9 cellular contexts compared by ENCODE assay signal in the genomic region with DNA sequence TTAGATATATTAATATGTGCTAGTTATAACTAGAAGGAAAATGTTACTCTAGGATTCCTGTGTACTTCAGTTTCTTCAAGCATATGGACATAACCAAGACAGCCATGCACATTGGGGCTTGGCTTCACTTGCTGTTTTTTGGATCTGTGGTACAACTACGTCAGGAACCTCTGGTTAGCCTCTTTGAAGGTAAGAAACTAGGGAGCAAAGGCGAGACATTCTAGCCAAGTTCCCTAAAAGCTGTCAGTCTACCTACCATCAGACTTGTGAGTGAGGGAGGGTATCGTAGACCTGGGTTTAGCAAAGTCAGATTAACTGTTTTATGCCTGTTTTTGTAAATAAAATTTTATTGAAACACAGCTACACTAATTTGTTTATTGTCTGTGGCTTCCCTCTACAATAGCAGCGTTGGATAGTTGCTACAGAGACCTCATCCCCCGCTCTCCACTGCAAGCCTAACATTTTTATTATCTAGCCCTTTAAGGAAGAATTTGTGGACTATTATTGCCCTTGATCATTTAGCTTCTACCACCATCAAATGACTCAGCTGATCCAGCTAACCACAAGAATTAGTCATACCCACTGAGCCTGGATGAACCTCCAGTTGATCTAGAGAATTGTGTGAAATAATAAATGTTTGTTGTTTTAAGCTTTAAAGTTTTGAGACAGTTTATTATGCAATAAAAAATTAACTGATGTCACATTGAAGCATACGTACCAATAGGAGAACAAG. TPM values are rescaled to one million over a fixed set of nuclear protein-coding genes. Genes with fewer than 3 reads are reported as not detected.
A peak's percentile ranks its signal among the peaks of the same experiment; 100 is the strongest.
DNase-seq lines count a peak whose midpoint lies in the region; ATAC-seq lines count a peak whose summit lies in the region.
"Had no signal": no experiment of that assay in that cellular context is flagged by ENCODE, and none has a peak within 500 bp of the region (broad histone marks: within the 10 kb centered on the region; RNA-seq: fewer than 3 reads in every experiment).

No MANE protein-coding gene starts in this region.

- no peaks in the 10 kb centered on the region for H3K36me3 ChIP-seq in skeletal muscle satellite cell (ENCODE audit: insufficient read depth, low read length)

- no peak overlapping the region for H3K27ac Mint-ChIP-seq in activated CD4-positive, alpha-beta memory T cell treated with anti-CD3 and anti-CD28 coated beads, Interleukin-2, amount 10 ng/mL, durations not matched to agents 7 days and 5 days
- H3K27ac Mint-ChIP-seq in activated CD4-positive, alpha-beta memory T cell treated with anti-CD3 and anti-CD28 coated beads for 36 hours, result no peak overlapping the region
- H3K27ac Mint-ChIP-seq: CD8-positive, alpha-beta memory T cell had no signal

- H3K9me3 Mint-ChIP-seq in activated CD4-positive, alpha-beta memory T cell treated with anti-CD3 and anti-CD28 coated beads, Interleukin-2, amount 10 ng/mL, durations not matched to agents 7 days and 5 days, result no peaks in the 10 kb centered on the region
- no peaks in the 10 kb centered on the region for H3K9me3 Mint-ChIP-seq in activated CD4-positive, alpha-beta memory T cell treated with anti-CD3 and anti-CD28 coated beads for 36 hours

- peaks cover 31% of the 10 kb centered on the region for H3K4me1 ChIP-seq in skeletal muscle satellite cell (ENCODE audit: control insufficient read depth, insufficient read depth, low read length)

- no peak overlapping the region for H3K4me3 Mint-ChIP-seq in activated CD4-positive, alpha-beta memory T cell treated with anti-CD3 and anti-CD28 coated beads, Interleukin-2, amount 10 ng/mL, durations not matched to agents 7 days and 5 days
- H3K4me3 Mint-ChIP-seq in activated CD4-positive, alpha-beta memory T cell treated with anti-CD3 and anti-CD28 coated beads for 36 hours, result no peak overlapping the region
- H3K4me3 Mint-ChIP-seq: CD8-positive, alpha-beta memory T cell had no signal

- no peaks in the 10 kb centered on the region for H3K27me3 Mint-ChIP-seq in activated CD4-positive, alpha-beta memory T cell treated with anti-CD3 and anti-CD28 coated beads, Interleukin-2, amount 10 ng/mL, durations not matched to agents 7 days and 5 days
- no peaks in the 10 kb centered on the region for H3K27me3 Mint-ChIP-seq in activated CD4-positive, alpha-beta memory T cell treated with anti-CD3 and anti-CD28 coated beads for 36 hours
- H3K27me3 Mint-ChIP-seq: CD8-positive, alpha-beta memory T cell had no signal

- H3K9ac ChIP-seq in skeletal muscle satellite cell (ENCODE audit: low read depth, low read length), result no peak overlapping the region

- H3K9me3 ChIP-seq in skeletal muscle satellite cell (replicated peaks; ENCODE audit: low read length), result no peaks in the 10 kb centered on the region

- no peak for ATAC-seq in HG02884 (IDR thresholded peaks at IDR 0.05; ENCODE audit: unreplicated experiment)

- H3K27me3 ChIP-seq in skeletal muscle satellite cell (ENCODE audit: control insufficient read depth, insufficient read depth, low read length), result peaks cover 5% of the 10 kb centered on the region

- POLR2A ChIA-PET in activated CD4-positive, alpha-beta memory T cell treated with anti-CD3 and anti-CD28 coated beads, Interleukin-2, amount 10 ng/mL, durations not matched to agents 7 days and 5 days (lab: Charles Lee), result interaction anchor here (1.3 kb wide), 1 partner anchor 57 kb away, joined by 3 read pairs; no protein-coding TSS in a partner anchor
- POLR2A ChIA-PET in activated CD4-positive, alpha-beta memory T cell treated with anti-CD3 and anti-CD28 coated beads for 36 hours (lab: Charles Lee), result no interaction called here

- CTCF ChIA-PET in activated CD4-positive, alpha-beta memory T cell treated with anti-CD3 and anti-CD28 coated beads, Interleukin-2, amount 10 ng/mL, durations not matched to agents 7 days and 5 days (lab: Charles Lee), result interaction anchor here (0.5 to 0.6 kb wide), 2 partner anchors 12 kb away, joined by 3 to 4 read pairs; no protein-coding TSS in a partner anchor
- CTCF ChIA-PET in activated CD4-positive, alpha-beta memory T cell treated with anti-CD3 and anti-CD28 coated beads for 36 hours (lab: Charles Lee), result no interaction called here

- DNase-seq in activated CD4-positive, alpha-beta memory T cell treated with anti-CD3 and anti-CD28 coated beads, Interleukin-2, amount 10 ng/mL, durations not matched to agents 7 days and 5 days, result peak; percentile 17
- no peak for DNase-seq in activated CD4-positive, alpha-beta memory T cell treated with anti-CD3 and anti-CD28 coated beads for 36 hours
- peak; percentile 90 for DNase-seq in NOMO-1 treated with dmso at 0.1 percent for 144 hours (lab: John Stamatoyannopoulos, UW; ENCODE audit: unreplicated experiment)
- DNase-seq in dermis blood vessel endothelial cell, result peak; percentile 76
- DNase-seq in NCI-H187 treated with DMSO at 0.1 percent for 48 hours (lab: John Stamatoyannopoulos, UW), result no peak
- no peak for DNase-seq in NCI-H1105 treated with DMSO at 0.1 percent for 48 hours (lab: John Stamatoyannopoulos, UW)
- DNase-seq: CD8-positive, alpha-beta memory T cell had no signal

- no peak overlapping the region for H3K4me3 ChIP-seq in skeletal muscle satellite cell (ENCODE audit: low read length)

- peaks cover 8% of the 10 kb centered on the region for H3K4me1 Mint-ChIP-seq in activated CD4-positive, alpha-beta memory T cell treated with anti-CD3 and anti-CD28 coated beads, Interleukin-2, amount 10 ng/mL, durations not matched to agents 7 days and 5 days
- peaks cover 6% of the 10 kb centered on the region for H3K4me1 Mint-ChIP-seq in activated CD4-positive, alpha-beta memory T cell treated with anti-CD3 and anti-CD28 coated beads for 36 hours (ENCODE audit: low read depth)

- intact Hi-C loops in activated CD4-positive, alpha-beta memory T cell treated with anti-CD3 and anti-CD28 coated beads for 36 hours (cut with micrococcal nuclease), result no loop called here

- peak overlapping the region; percentile 37 for H3K4me2 ChIP-seq in skeletal muscle satellite cell (ENCODE audit: low read length)

- H3K36me3 Mint-ChIP-seq in activated CD4-positive, alpha-beta memory T cell treated with anti-CD3 and anti-CD28 coated beads, Interleukin-2, amount 10 ng/mL, durations not matched to agents 7 days and 5 days (ENCODE audit: low read depth), result no peaks in the 10 kb centered on the region
- peaks cover 37% of the 10 kb centered on the region for H3K36me3 Mint-ChIP-seq in activated CD4-positive, alpha-beta memory T cell treated with anti-CD3 and anti-CD28 coated beads for 36 hours

RNA-seq across cellular contexts. Expression of a gene that starts 58.0 kb away (rescaled TPM):
- 10 to 100 TPM; 37.4 to 38.8 TPM for total RNA-seq in activated CD4-positive, alpha-beta memory T cell treated with anti-CD3 and anti-CD28 coated beads, Interleukin-2, amount 10 ng/mL, durations not matched to agents 7 days and 5 days
- total RNA-seq in activated CD4-positive, alpha-beta memory T cell treated with anti-CD3 and anti-CD28 coated beads for 36 hours, result 10 to 100 TPM; 39.4 to 43.8 TPM
- 35.7 and 47.4 TPM in 2 replicates for total RNA-seq in dermis blood vessel endothelial cell
- 42.1 and 42.4 TPM in 2 replicates for total RNA-seq in skeletal muscle satellite cell (2012; rRNA removed)

Comparison
In these comparisons a context has a peak if more than half of its experiments do, and no peak if none do; other contexts are left out.
1. DNase-seq: peak in activated CD4-positive, alpha-beta memory T cell treated with anti-CD3 and anti-CD28 coated beads, Interleukin-2, amount 10 ng/mL, durations not matched to agents 7 days and 5 days (single experiment), NOMO-1 treated with dmso at 0.1 percent for 144 hours (single experiment) and dermis blood vessel endothelial cell (single experiment); none in activated CD4-positive, alpha-beta memory T cell treated with anti-CD3 and anti-CD28 coated beads for 36 hours (single experiment), NCI-H187 treated with DMSO at 0.1 percent for 48 hours (single experiment) and NCI-H1105 treated with DMSO at 0.1 percent for 48 hours (single experiment).